In genomic region chr15:46312133-46312740, GRCh38 we compare ENCODE assay signal across 1 cellular context.
TF ChIP-seq lines count a peak whose summit lies in the region.

No MANE protein-coding gene starts in this region.

TF ChIP-seq in H1, 55 proteins besides CTCF, POLR2A, EP300 and RAD21 (continued from another document):
- TF ChIP-seq GTF2F1 (IDR thresholded peaks at IDR 0.05; ENCODE audit: borderline replicate concordance, low read depth, low read length), result no peak
- TF ChIP-seq FOSL1 (IDR thresholded peaks at IDR 0.05; ENCODE audit: insufficient read depth, low read depth, low read length), result no peak
- no peak for TF ChIP-seq CHD7 (IDR thresholded peaks at IDR 0.05; ENCODE audit: insufficient replicate concordance, low read length)
- no peak for TF ChIP-seq SP2 (IDR thresholded peaks at IDR 0.05; ENCODE audit: low read length)
- no peak for TF ChIP-seq CHD1 (IDR thresholded peaks at IDR 0.05; ENCODE audit: low read depth, low read length)
TF ChIP-seq in H1: peak in this region for 0.
